ENCODE assay signal across 17 cellular contexts in the genomic region with DNA sequence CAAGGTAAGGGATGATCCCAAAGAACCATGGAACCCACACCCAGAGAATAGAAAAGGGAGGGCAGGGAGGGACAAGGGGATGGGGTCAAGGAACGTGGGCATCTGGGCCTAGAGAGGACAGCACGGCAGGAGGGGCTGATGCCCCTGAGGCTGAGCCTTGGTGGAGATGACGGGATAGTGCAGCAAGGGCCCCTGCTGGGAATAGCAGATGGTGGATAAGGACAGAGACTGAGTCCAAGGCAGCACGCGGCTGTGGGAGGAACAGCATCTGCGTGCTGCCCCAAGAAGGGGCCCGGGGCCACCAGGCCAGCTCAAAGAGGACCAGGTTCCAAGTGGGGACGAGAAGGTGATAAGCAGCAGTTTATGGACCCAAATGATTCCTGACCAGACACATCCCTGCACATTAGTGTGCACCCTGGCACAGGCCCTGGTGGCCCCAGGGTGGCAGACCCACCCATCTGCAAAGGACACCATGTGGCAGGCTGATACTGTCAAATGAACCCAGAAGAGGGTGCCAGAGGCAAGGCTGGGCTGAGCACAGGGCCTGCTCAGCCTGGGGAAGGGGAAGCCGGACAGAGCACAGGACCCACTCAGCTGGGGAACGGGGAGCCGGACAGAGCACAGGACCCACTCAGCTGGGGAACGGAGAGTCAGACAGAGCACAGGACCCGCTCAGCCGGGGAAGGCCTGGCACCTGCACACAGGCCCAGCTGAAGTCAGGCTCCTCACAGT. TPM values are rescaled to one million over a fixed set of nuclear protein-coding genes. Genes with fewer than 3 reads are reported as not detected.
DNase-seq lines count a peak whose midpoint lies in the region; ATAC-seq and TF ChIP-seq lines count a peak whose summit lies in the region.
"Had no signal": no experiment of that assay in that cellular context is flagged by ENCODE, and none has a peak within 500 bp of the region (broad histone marks: within the 10 kb centered on the region; RNA-seq: fewer than 3 reads in every experiment).

No MANE protein-coding gene starts in this region.

- no peak overlapping the region for H3K4me2 ChIP-seq in OCI-LY3 (ENCODE audit: low read length)

- no peaks in the 10 kb centered on the region for H3K4me1 Mint-ChIP-seq in CD8-positive, alpha-beta memory T cell

- CTCF ChIA-PET in CD8-positive, alpha-beta memory T cell (lab: Charles Lee): no interaction called here

- H3K36me3 ChIP-seq in OCI-LY3 (replicated peaks; ENCODE audit: low read depth, low read length): no peaks in the 10 kb centered on the region
- peaks cover 16% of the 10 kb centered on the region for H3K36me3 ChIP-seq in CD8-positive, alpha-beta memory T cell (ENCODE audit: insufficient read depth, low read length)

- intact Hi-C loops in posterior vena cava (cut with DNase I): no loop called here

- DNase-seq in GM13976 (ENCODE audit: low spot score): no peak
- DNase-seq in epithelial cell of prostate (ENCODE audit: low read depth, low spot score): no peak
- DNase-seq in posterior vena cava (ENCODE audit: low spot score): peak; percentile 19
- no peak for DNase-seq in dermis blood vessel endothelial cell
- DNase-seq in CD8-positive, alpha-beta memory T cell: no peak
- DNase-seq: activated CD4-positive, CD25-positive, alpha-beta regulatory T cell treated with anti-CD3 and anti-CD28 coated beads, Interleukin-2, amount 50 U/mL, for 72 hours; activated naive CD8-positive, alpha-beta T cell treated with anti-CD3 and anti-CD28 coated beads, Interleukin-2, amount 10 ng/mL, durations not matched to agents 7 days and 5 days; CD4-positive, CD25-positive, alpha-beta regulatory T cell; hippocampal formation; NCI-H2171; stomach had no signal

- H4K20me1 ChIP-seq in OCI-LY3 (ENCODE audit: insufficient read depth, low read length): no peaks in the 10 kb centered on the region

- TF ChIP-seq CTCF in GM13976 (IDR thresholded peaks at IDR 0.05; ENCODE audit: borderline replicate concordance, control extremely low read depth, extremely low read depth, insufficient read depth, missing control alignments) (peak; percentile 10), OCI-LY3 (IDR thresholded peaks at IDR 0.05; ENCODE audit: low read depth, low read length) (peak; percentile 33; the same call in 1 of the 2 replicates)

- no peak overlapping the region for H2AFZ ChIP-seq in OCI-LY3 (ENCODE audit: low read depth, low read length)

- no peaks in the 10 kb centered on the region for H3K27me3 ChIP-seq in OCI-LY3 (ENCODE audit: low read depth, low read length)
- H3K27me3 ChIP-seq in CD8-positive, alpha-beta memory T cell (ENCODE audit: insufficient read depth, low read length, poor library complexity, severe bottlenecking): no peaks in the 10 kb centered on the region
- H3K27me3 ChIP-seq: stomach had no signal

- POLR2A ChIA-PET in CD8-positive, alpha-beta memory T cell (lab: Charles Lee): no interaction called here

- in situ Hi-C loops in GM13976 (cut with MboI; ENCODE audit: low sequenced_read_pairs, unreplicated experiment): no loop called here

- no peak overlapping the region for H3K4me3 Mint-ChIP-seq in CD8-positive, alpha-beta memory T cell
- H3K4me3 Mint-ChIP-seq: activated naive CD8-positive, alpha-beta T cell treated with anti-CD3 and anti-CD28 coated beads, Interleukin-2, amount 10 ng/mL, durations not matched to agents 7 days and 5 days; CD4-positive, CD25-positive, alpha-beta regulatory T cell; nephron progenitor cell had no signal

- no peak overlapping the region for H3K9ac ChIP-seq in OCI-LY3 (ENCODE audit: low read length)

- H3K36me3 Mint-ChIP-seq in CD8-positive, alpha-beta memory T cell: peaks cover 3 to 81% (median 20%) of the 10 kb centered on the region in 3 donors

- H3K27me3 Mint-ChIP-seq in CD8-positive, alpha-beta memory T cell: no peaks in the 10 kb centered on the region
- H3K27me3 Mint-ChIP-seq: activated naive CD8-positive, alpha-beta T cell treated with anti-CD3 and anti-CD28 coated beads, Interleukin-2, amount 10 ng/mL, durations not matched to agents 7 days and 5 days; CD4-positive, CD25-positive, alpha-beta regulatory T cell had no signal

- no peaks in the 10 kb centered on the region for H3K4me1 ChIP-seq in OCI-LY3 (ENCODE audit: low read length)
- H3K4me1 ChIP-seq in CD8-positive, alpha-beta memory T cell (ENCODE audit: insufficient read depth, low read length): no peaks in the 10 kb centered on the region
- H3K4me1 ChIP-seq: stomach had no signal

- no peaks in the 10 kb centered on the region for H3K9me3 ChIP-seq in OCI-LY3 (ENCODE audit: insufficient read depth, low read length)
- H3K9me3 ChIP-seq in CD8-positive, alpha-beta memory T cell (ENCODE audit: low read length): no peaks in the 10 kb centered on the region
- H3K9me3 ChIP-seq: stomach had no signal

- ATAC-seq in GM19463 (IDR thresholded peaks at IDR 0.05; ENCODE audit: unreplicated experiment) (no peak), HG03159 (IDR thresholded peaks at IDR 0.05; ENCODE audit: unreplicated experiment) (no peak)
- ATAC-seq: esophagus mucosa had no signal

- no peaks in the 10 kb centered on the region for H3K9me3 Mint-ChIP-seq in CD8-positive, alpha-beta memory T cell
- H3K9me3 Mint-ChIP-seq: activated naive CD8-positive, alpha-beta T cell treated with anti-CD3 and anti-CD28 coated beads, Interleukin-2, amount 10 ng/mL, durations not matched to agents 7 days and 5 days; CD4-positive, CD25-positive, alpha-beta regulatory T cell; nephron progenitor cell had no signal

- no peak overlapping the region for H3K27ac ChIP-seq in OCI-LY3 (ENCODE audit: low read length)
- H3K27ac ChIP-seq in epithelial cell of prostate: peak overlapping the region; percentile 55
- no peak overlapping the region for H3K27ac ChIP-seq in CD8-positive, alpha-beta memory T cell (ENCODE audit: low read depth, low read length)
- H3K27ac ChIP-seq: stomach had no signal

- H3K4me3 ChIP-seq in OCI-LY3 (ENCODE audit: low read length): no peak overlapping the region
- no peak overlapping the region for H3K4me3 ChIP-seq in CD8-positive, alpha-beta memory T cell (ENCODE audit: low read length)
- H3K4me3 ChIP-seq: stomach had no signal

- no peaks in the 10 kb centered on the region for H3K79me2 ChIP-seq in OCI-LY3 (ENCODE audit: low read length)

- H3K27ac Mint-ChIP-seq in CD8-positive, alpha-beta memory T cell: peak overlapping the region in 2 of 8 donors; percentile 7 to 56
- H3K27ac Mint-ChIP-seq: CD4-positive, CD25-positive, alpha-beta regulatory T cell had no signal

RNA-seq across cellular contexts. Expression of a gene that starts 12.8 kb away (rescaled TPM):
- total RNA-seq in posterior vena cava (under 1 TPM; 0.62 to 0.93 TPM), dermis blood vessel endothelial cell (2.4 and 6.0 TPM in 2 replicates)
- total RNA-seq in CD8-positive, alpha-beta memory T cell: 1 to 10 TPM; 1.3 TPM
- 3.2 TPM for polyA plus RNA-seq in CD8-positive, alpha-beta memory T cell
- total RNA-seq: skeletal muscle tissue had no signal
